8 cellular contexts compared by ENCODE assay signal in genomic region chr1:3746389-3746783, GRCh38. TPM values are rescaled to one million over a fixed set of nuclear protein-coding genes. Genes with fewer than 3 reads are reported as not detected.
DNase-seq lines count a peak whose midpoint lies in the region; ATAC-seq lines count a peak whose summit lies in the region.

No MANE protein-coding gene starts in this region.

- peak overlapping the region; percentile 70 for H3K4me3 ChIP-seq in iPS-15b (ENCODE audit: low read depth, low read length)

- no peaks in the 10 kb centered on the region for H3K36me3 Mint-ChIP-seq in activated T-helper 2 cell treated with anti-CD3 and anti-CD28 coated beads, Interferon-gamma antibody, Interleukin-2, Interleukin-4, amounts not matched to agents 10 μg/mL and 5 μg/mL and 100 μg/mL, durations not matched to agents 14 hours and 24 hours and 36 hours (ENCODE audit: low read depth)

- ATAC-seq in HG03025 (IDR thresholded peaks at IDR 0.05; ENCODE audit: low FRiP score, unreplicated experiment) = no peak

- no peaks in the 10 kb centered on the region for H3K27me3 Mint-ChIP-seq in activated T-helper 2 cell treated with anti-CD3 and anti-CD28 coated beads, Interferon-gamma antibody, Interleukin-2, Interleukin-4, amounts not matched to agents 10 μg/mL and 5 μg/mL and 100 μg/mL, durations not matched to agents 14 hours and 24 hours and 36 hours (ENCODE audit: low read depth)

- no peaks in the 10 kb centered on the region for H3K9me3 Mint-ChIP-seq in activated T-helper 2 cell treated with anti-CD3 and anti-CD28 coated beads, Interferon-gamma antibody, Interleukin-2, Interleukin-4, amounts not matched to agents 10 μg/mL and 5 μg/mL and 100 μg/mL, durations not matched to agents 14 hours and 24 hours and 36 hours

- H3K4me3 Mint-ChIP-seq in activated T-helper 2 cell treated with anti-CD3 and anti-CD28 coated beads, Interferon-gamma antibody, Interleukin-2, Interleukin-4, amounts not matched to agents 10 μg/mL and 5 μg/mL and 100 μg/mL, durations not matched to agents 14 hours and 24 hours and 36 hours (ENCODE audit: low read depth) = peak overlapping the region; percentile 77

- peaks cover 25% of the 10 kb centered on the region for H3K36me3 ChIP-seq in iPS-15b (ENCODE audit: control insufficient read depth, insufficient read depth, low read length)

- no peaks in the 10 kb centered on the region for H3K9me3 ChIP-seq in iPS-15b (ENCODE audit: control insufficient read depth, insufficient read depth, low read length)

- no peaks in the 10 kb centered on the region for H3K27me3 ChIP-seq in iPS-15b (ENCODE audit: control insufficient read depth, insufficient read depth, low read length)

- peak overlapping the region; percentile 71 for H3K27ac ChIP-seq in substantia nigra (ENCODE audit: low read depth, low read length, poor library complexity, severe bottlenecking)

- peak overlapping the region; percentile 54 for H3K9ac ChIP-seq in iPS-15b (ENCODE audit: low read depth, low read length)

- H3K4me1 ChIP-seq in iPS-15b (ENCODE audit: control insufficient read depth, insufficient read depth, low read length) = peaks cover 10% of the 10 kb centered on the region

- peaks cover 19% of the 10 kb centered on the region for H3K4me1 Mint-ChIP-seq in activated T-helper 2 cell treated with anti-CD3 and anti-CD28 coated beads, Interferon-gamma antibody, Interleukin-2, Interleukin-4, amounts not matched to agents 10 μg/mL and 5 μg/mL and 100 μg/mL, durations not matched to agents 14 hours and 24 hours and 36 hours (ENCODE audit: low read depth)

- intact Hi-C loops in activated T-helper 2 cell treated with anti-CD3 and anti-CD28 coated beads, Interferon-gamma antibody, Interleukin-2, Interleukin-4, amounts not matched to agents 10 μg/mL and 5 μg/mL and 100 μg/mL, durations not matched to agents 14 hours and 24 hours and 36 hours (cut with micrococcal nuclease) = no loop called here

- DNase-seq in NCI-H1417 (lab: John Stamatoyannopoulos, UW) (peak in 2 of 3 experiments; percentile 41 to 50), NCI-H1417 treated with DMSO at 0.1 percent for 48 hours (lab: John Stamatoyannopoulos, UW) (no peak), substantia nigra (lab: John Stamatoyannopoulos, UW) (peak in 2 of 49 donors; percentile 24 to 40), NCI-H2029 (lab: John Stamatoyannopoulos, UW) (no peak)
- no peak for DNase-seq in activated T-helper 2 cell treated with anti-CD3 and anti-CD28 coated beads, Interferon-gamma antibody, Interleukin-2, Interleukin-4, amounts not matched to agents 10 μg/mL and 5 μg/mL and 100 μg/mL, durations not matched to agents 14 hours and 24 hours and 36 hours (ENCODE audit: low spot score)
- no peak for DNase-seq in NK-92 treated with Interleukin-12 subunit alpha and Interleukin-12 subunit beta, amount 100 ng/mL, for 24 hours (lab: John Stamatoyannopoulos, UW)

- no peak overlapping the region for H3K27ac Mint-ChIP-seq in activated T-helper 2 cell treated with anti-CD3 and anti-CD28 coated beads, Interferon-gamma antibody, Interleukin-2, Interleukin-4, amounts not matched to agents 10 μg/mL and 5 μg/mL and 100 μg/mL, durations not matched to agents 14 hours and 24 hours and 36 hours

RNA-seq across cellular contexts. Expression of gene CCDC27, which starts 5.9 kb away (rescaled TPM):
- 0.07 TPM in 1 of 2 replicates, not detected in the other for total RNA-seq in activated T-helper 2 cell treated with anti-CD3 and anti-CD28 coated beads, Interferon-gamma antibody, Interleukin-2, Interleukin-4, amounts not matched to agents 10 μg/mL and 5 μg/mL and 100 μg/mL, durations not matched to agents 14 hours and 24 hours and 36 hours

RNA-seq across cellular contexts. Expression of gene SMIM1, which starts 26.2 kb away (rescaled TPM):
- total RNA-seq in activated T-helper 2 cell treated with anti-CD3 and anti-CD28 coated beads, Interferon-gamma antibody, Interleukin-2, Interleukin-4, amounts not matched to agents 10 μg/mL and 5 μg/mL and 100 μg/mL, durations not matched to agents 14 hours and 24 hours and 36 hours = 1.4 and 2.3 TPM in 2 replicates

RNA-seq across cellular contexts. Expression of gene LRRC47, which starts 49.9 kb away (rescaled TPM):
- total RNA-seq in activated T-helper 2 cell treated with anti-CD3 and anti-CD28 coated beads, Interferon-gamma antibody, Interleukin-2, Interleukin-4, amounts not matched to agents 10 μg/mL and 5 μg/mL and 100 μg/mL, durations not matched to agents 14 hours and 24 hours and 36 hours = 40.4 and 41.3 TPM in 2 replicates

Comparison
In these comparisons a context has a peak if more than half of its experiments do, and no peak if none do; other contexts are left out.
1. DNase-seq: peak in NCI-H1417 (2 of 3); none in NCI-H1417 treated with DMSO at 0.1 percent for 48 hours (single experiment), activated T-helper 2 cell treated with anti-CD3 and anti-CD28 coated beads, Interferon-gamma antibody, Interleukin-2, Interleukin-4, amounts not matched to agents 10 μg/mL and 5 μg/mL and 100 μg/mL, durations not matched to agents 14 hours and 24 hours and 36 hours (single experiment), NCI-H2029 (single experiment) and NK-92 treated with Interleukin-12 subunit alpha and Interleukin-12 subunit beta, amount 100 ng/mL, for 24 hours (single experiment).